In the genomic region with DNA sequence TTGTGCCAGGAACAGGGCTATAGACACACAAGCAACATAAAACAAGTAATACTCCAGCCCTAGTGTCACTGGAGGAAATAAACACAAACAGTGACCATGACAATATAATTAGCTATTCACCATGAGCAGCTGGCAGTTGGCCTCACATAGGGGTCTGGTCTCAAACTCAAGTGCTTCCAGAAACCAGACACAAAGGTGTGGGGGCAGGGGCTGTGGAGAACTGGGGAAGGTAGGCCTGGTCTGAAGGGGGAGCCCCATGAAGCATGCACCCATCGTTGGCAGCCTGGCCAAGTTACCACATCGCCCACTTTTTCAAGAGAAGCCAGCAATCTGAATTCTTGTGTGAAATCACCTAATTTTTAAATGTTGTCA, we compare ENCODE assay signal across 12 cellular contexts. TPM values are rescaled to one million over a fixed set of nuclear protein-coding genes. Genes with fewer than 3 reads are reported as not detected.
DNase-seq lines count a peak whose midpoint lies in the region; FAIRE-seq and TF ChIP-seq lines count a peak whose summit lies in the region.
"Had no signal": no experiment of that assay in that cellular context is flagged by ENCODE, and none has a peak within 500 bp of the region (broad histone marks: within the 10 kb centered on the region; RNA-seq: fewer than 3 reads in every experiment).

No MANE protein-coding gene starts in this region.

- H2BK12ac ChIP-seq in trophoblast cell (ENCODE audit: low read length), result peak overlapping the region; percentile 93

- no peak for TF ChIP-seq POLR2A in GM12892 (IDR thresholded peaks at IDR 0.05; ENCODE audit: low read depth, low read length)

- H3K9ac ChIP-seq in adipocyte (ENCODE audit: low read length), result peak overlapping the region; percentile 99
- no peak overlapping the region for H3K9ac ChIP-seq in trophoblast cell (ENCODE audit: low read length)

- no peaks in the 10 kb centered on the region for H3K27me3 ChIP-seq in adipocyte (replicated peaks; ENCODE audit: control insufficient read depth, insufficient read depth, low read length)
- no peaks in the 10 kb centered on the region for H3K27me3 ChIP-seq in trophoblast cell (ENCODE audit: insufficient read depth, low read length)

- peak overlapping the region; percentile 83 for H4K91ac ChIP-seq in trophoblast cell (ENCODE audit: low read depth, low read length)

- FAIRE-seq in GM12892 (lab: Jason Lieb, UNC) (peak; percentile 30), frontal cortex (lab: Jason Lieb, UNC) (no peak)

- H3K4ac ChIP-seq in trophoblast cell (ENCODE audit: low read depth, low read length), result peak overlapping the region; percentile 25

- peak overlapping the region; percentile 72 for H3K27ac ChIP-seq in trophoblast cell (ENCODE audit: low read depth, low read length)

- no CpG with 5 or more reads among the region's 2 CpGs for WGBS in trophoblast cell (ENCODE audit: extremely low coverage, insufficient coverage, insufficient read length)

- H3K79me2 ChIP-seq in trophoblast cell (ENCODE audit: control insufficient read depth, insufficient read depth, low read length, poor library complexity), result peaks cover 6% of the 10 kb centered on the region

- H3K4me1 ChIP-seq in adipocyte (ENCODE audit: control insufficient read depth, insufficient read depth, low read length) (peaks cover 50% of the 10 kb centered on the region), trophoblast cell (ENCODE audit: control insufficient read depth in 1 of 2, insufficient read depth in 2 of 2, low read length in 2 of 2) (peaks cover 21 to 24% of the 10 kb centered on the region in 2 experiments)

- peak overlapping the region; percentile 94 for H3K18ac ChIP-seq in trophoblast cell (ENCODE audit: low read length)

- H4K12ac ChIP-seq in trophoblast cell (ENCODE audit: low read depth, low read length), result no peak overlapping the region

- peak overlapping the region; percentile 13 for H3K4me3 ChIP-seq in adipocyte (ENCODE audit: low read length)
- no peak overlapping the region for H3K4me3 ChIP-seq in trophoblast cell (ENCODE audit: low read depth, low read length)

- H3K36me3 ChIP-seq in adipocyte (ENCODE audit: control insufficient read depth, insufficient read depth, low read length, severe bottlenecking), result no peaks in the 10 kb centered on the region
- H3K36me3 ChIP-seq in trophoblast cell (ENCODE audit: control insufficient read depth in 1 of 2, insufficient read depth in 2 of 2, low read length in 2 of 2), result no peaks in the 10 kb centered on the region

- H3K9me3 ChIP-seq in adipocyte (ENCODE audit: control insufficient read depth, low read length) (no peaks in the 10 kb centered on the region), trophoblast cell (ENCODE audit: insufficient read depth, low read depth, low read length) (no peaks in the 10 kb centered on the region)

- no peak for DNase-seq in GM12892 (ENCODE audit: insufficient read length)
- peak; percentile 30 for DNase-seq in NCI-H1105 (lab: John Stamatoyannopoulos, UW)
- no peak for DNase-seq in adipocyte (ENCODE audit: low read depth)
- peak; percentile 64 to 89 for DNase-seq in trophoblast cell
- DNase-seq in NCI-H1048 (lab: John Stamatoyannopoulos, UW), result no peak
- DNase-seq in UCSD-AML1 (lab: John Stamatoyannopoulos, UW; ENCODE audit: unreplicated experiment), result no peak
- DNase-seq in frontal cortex (ENCODE audit: low spot score in 2 of 2), result no peak
- DNase-seq: activated CD4-positive, alpha-beta T cell treated with anti-CD3 and anti-CD28 coated beads for 4 hours; activated gamma-delta T cell; Calu3; stimulated activated CD4-positive, alpha-beta T cell treated with anti-CD3 and anti-CD28 coated beads, Interleukin-4, amount 100 ng/mL, for 4 hours; stimulated activated naive CD8-positive, alpha-beta T cell treated with anti-CD3 and anti-CD28 coated beads, Interleukin-15, Interleukin-2, amounts not matched to agents 100 U/mL and 50 U/mL, for 24 hours had no signal

- peak overlapping the region; percentile 81 for H3K14ac ChIP-seq in trophoblast cell (ENCODE audit: low read length)

- H3K23ac ChIP-seq in trophoblast cell (ENCODE audit: low read length), result no peak overlapping the region

- H4K8ac ChIP-seq in trophoblast cell (ENCODE audit: low read depth, low read length), result peak overlapping the region; percentile 59

- no peak overlapping the region for H3K4me2 ChIP-seq in trophoblast cell (ENCODE audit: low read length)

- H2BK120ac ChIP-seq in trophoblast cell (ENCODE audit: insufficient read depth, low read length, poor library complexity), result peak overlapping the region; percentile 85

- no peak overlapping the region for H2AFZ ChIP-seq in trophoblast cell (ENCODE audit: insufficient read depth, low read length, poor library complexity)

- peak overlapping the region; percentile 57 for H2BK5ac ChIP-seq in trophoblast cell (ENCODE audit: low read depth, low read length, poor library complexity)

- H2AK5ac ChIP-seq in trophoblast cell (ENCODE audit: low read length), result peak overlapping the region; percentile 81

- peaks cover 31% of the 10 kb centered on the region for H3K79me1 ChIP-seq in trophoblast cell (ENCODE audit: low read length)

RNA-seq across cellular contexts. Expression of a gene that starts 49.5 kb away (rescaled TPM):
- 36.5 TPM for polyA plus RNA-seq in GM12892 (2012; ENCODE audit: missing spikeins)
- polyA plus RNA-seq in trophoblast cell (2013), result 65.0 and 66.3 TPM in 2 replicates
- total RNA-seq in frontal cortex, result 159 TPM

Comparison
In these comparisons a context has a peak if more than half of its experiments do, and no peak if none do; other contexts are left out.
1. DNase-seq: peak in NCI-H1105 (single experiment) and trophoblast cell (2 of 2); none in GM12892 (single experiment), adipocyte (single experiment), NCI-H1048 (single experiment), UCSD-AML1 (single experiment) and frontal cortex (0 of 2).